In genomic region chr3:120169407-120169806, GRCh38 we compare ENCODE assay signal across 21 cellular contexts.
"Had no signal": no experiment of that assay in that cellular context is flagged by ENCODE, and none has a peak within 500 bp of the region (broad histone marks: within the 10 kb centered on the region; RNA-seq: fewer than 3 reads in every experiment).

No MANE protein-coding gene starts in this region.

- H3K36me3 ChIP-seq: breast epithelium, esophagus squamous epithelium, pancreas, right atrium auricular region, spleen, tibial artery, uterus had no signal

- H3K27ac ChIP-seq: breast epithelium, gastroesophageal sphincter, pancreas, psoas muscle, right atrium auricular region, spleen, tibial artery, uterus had no signal

- ATAC-seq: gastroesophageal sphincter, WTC11 had no signal

- H3K27me3 Mint-ChIP-seq: central memory CD8-positive, alpha-beta T cell; memory B cell; stimulated activated naive CD8-positive, alpha-beta T cell treated with anti-CD3 and anti-CD28 coated beads, Interleukin-15, amount 100 ng/mL, for 72 hours had no signal

- H3K27ac Mint-ChIP-seq: activated naive CD4-positive, alpha-beta T cell treated with anti-CD3 and anti-CD28 coated beads for 36 hours; activated naive CD8-positive, alpha-beta T cell treated with anti-CD3 and anti-CD28 coated beads, Interleukin-2, amount 10 ng/mL, durations not matched to agents 7 days and 5 days; memory B cell; nephron; WTC11 had no signal

- H3K4me3 ChIP-seq: breast epithelium, esophagus squamous epithelium, gastroesophageal sphincter, pancreas, psoas muscle, right atrium auricular region, spleen, tibial artery, uterus had no signal

- H3K9me3 Mint-ChIP-seq: activated naive CD4-positive, alpha-beta T cell treated with anti-CD3 and anti-CD28 coated beads for 36 hours; activated naive CD8-positive, alpha-beta T cell treated with anti-CD3 and anti-CD28 coated beads, Interleukin-2, amount 10 ng/mL, durations not matched to agents 7 days and 5 days; activated T-cell treated with anti-CD3 and anti-CD28 coated beads, Interleukin-2, amount 50 U/mL, for 4 hours; central memory CD8-positive, alpha-beta T cell; memory B cell; nephron; stimulated activated naive CD8-positive, alpha-beta T cell treated with anti-CD3 and anti-CD28 coated beads, Interleukin-15, amount 100 ng/mL, for 72 hours; WTC11 had no signal

- H3K4me1 Mint-ChIP-seq: activated naive CD8-positive, alpha-beta T cell treated with anti-CD3 and anti-CD28 coated beads, Interleukin-2, amount 10 ng/mL, durations not matched to agents 7 days and 5 days; central memory CD8-positive, alpha-beta T cell; memory B cell; stimulated activated naive CD8-positive, alpha-beta T cell treated with anti-CD3 and anti-CD28 coated beads, Interleukin-15, amount 100 ng/mL, for 72 hours; WTC11 had no signal

- H3K9me3 ChIP-seq: breast epithelium, esophagus squamous epithelium, gastroesophageal sphincter, pancreas, psoas muscle, right atrium auricular region, spleen, tibial artery, uterus had no signal

- H3K27me3 ChIP-seq: breast epithelium, esophagus squamous epithelium, gastroesophageal sphincter, pancreas, right atrium auricular region, spleen, tibial artery, uterus had no signal

- H3K4me3 Mint-ChIP-seq: activated naive CD4-positive, alpha-beta T cell treated with anti-CD3 and anti-CD28 coated beads for 36 hours; activated naive CD8-positive, alpha-beta T cell treated with anti-CD3 and anti-CD28 coated beads, Interleukin-2, amount 10 ng/mL, durations not matched to agents 7 days and 5 days; activated T-cell treated with anti-CD3 and anti-CD28 coated beads, Interleukin-2, amount 50 U/mL, for 4 hours; central memory CD8-positive, alpha-beta T cell; memory B cell; nephron; stimulated activated naive CD8-positive, alpha-beta T cell treated with anti-CD3 and anti-CD28 coated beads, Interleukin-15, amount 100 ng/mL, for 72 hours; WTC11 had no signal

- H3K4me1 ChIP-seq: breast epithelium, pancreas, right atrium auricular region, spleen, uterus had no signal

- H3K36me3 Mint-ChIP-seq: activated naive CD8-positive, alpha-beta T cell treated with anti-CD3 and anti-CD28 coated beads, Interleukin-2, amount 10 ng/mL, durations not matched to agents 7 days and 5 days; memory B cell; WTC11 had no signal

- DNase-seq: activated CD8-positive, alpha-beta memory T cell treated with anti-CD3 and anti-CD28 coated beads, Interleukin-2, amount 50 U/mL, for 48 hours; activated naive CD4-positive, alpha-beta T cell treated with anti-CD3 and anti-CD28 coated beads for 36 hours; activated naive CD8-positive, alpha-beta T cell treated with anti-CD3 and anti-CD28 coated beads, Interleukin-2, amount 10 ng/mL, durations not matched to agents 7 days and 5 days; activated T-cell treated with anti-CD3 and anti-CD28 coated beads, Interleukin-2, amount 50 U/mL, for 4 hours; effector memory CD4-positive, alpha-beta T cell; esophagus squamous epithelium; head of caudate nucleus; pancreas; psoas muscle; spleen; stimulated activated CD4-positive, alpha-beta T cell treated with anti-CD3 and anti-CD28 coated beads, Interleukin-4, amount 100 ng/mL, for 4 hours; stimulated activated naive CD8-positive, alpha-beta T cell treated with anti-CD3 and anti-CD28 coated beads, Interleukin-15, amount 100 ng/mL, for 72 hours; tibial artery; uterus had no signal
